ENCODE assay signal across 7 cellular contexts in the genomic region with DNA sequence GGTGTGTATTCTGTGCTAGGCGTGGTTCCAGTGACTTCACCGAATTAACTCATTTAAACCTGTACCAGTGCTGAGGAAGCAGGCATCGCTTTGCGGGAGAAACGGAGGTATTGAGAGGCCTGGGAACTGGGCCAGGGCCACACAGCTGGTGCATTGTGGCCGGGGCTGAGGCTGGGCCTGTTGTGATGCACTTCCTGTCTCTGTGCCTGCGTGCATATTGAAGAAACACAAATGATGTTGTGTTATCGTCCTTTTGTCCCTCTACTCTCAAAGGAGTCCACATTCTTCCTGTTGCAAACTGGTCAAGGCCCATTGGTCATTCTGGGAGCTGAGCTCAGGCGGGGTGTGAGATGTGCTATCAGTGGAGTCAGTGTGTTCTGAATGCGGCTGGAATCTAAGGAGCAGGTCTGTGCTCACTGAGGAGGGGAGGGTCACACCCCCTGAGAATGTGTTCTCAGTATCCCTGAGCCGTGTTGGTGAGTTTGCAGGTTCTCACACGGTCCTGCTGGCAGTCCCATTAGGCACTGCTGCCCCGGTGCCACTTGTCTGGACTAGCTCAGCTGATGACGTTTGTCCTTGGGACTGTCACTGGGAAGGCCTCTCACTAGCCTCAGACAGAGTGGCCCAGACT.
DNase-seq lines count a peak whose midpoint lies in the region; ATAC-seq and TF ChIP-seq lines count a peak whose summit lies in the region.

No MANE protein-coding gene starts in this region.

- peak overlapping the region in 2 of 4 donors; percentile 23 to 82 for H3K4me3 Mint-ChIP-seq in IgD-negative memory B cell
- H3K4me3 Mint-ChIP-seq in activated naive CD4-positive, alpha-beta T cell treated with anti-CD3 and anti-CD28 coated beads, Interleukin-2, amount 50 U/mL, for 24 hours = peak overlapping the region; percentile 80

- peaks cover 100% of the 10 kb centered on the region for H4K20me1 ChIP-seq in smooth muscle cell (ENCODE audit: low read depth)

- H3K4me1 ChIP-seq in left ventricle myocardium inferior (peaks cover 77% of the 10 kb centered on the region), smooth muscle cell (ENCODE audit: low read depth) (no peaks in the 10 kb centered on the region)

- whole genome bisulfite sequencing in smooth muscle cell (ENCODE audit: low lambda C conversion rate) = 91% methylated on average over 14 of the region's 14 CpGs

- H3K27ac ChIP-seq in left ventricle myocardium inferior (replicated peaks) (peak overlapping the region; percentile 93), smooth muscle cell (ENCODE audit: low read depth) (peak overlapping the region; percentile 48)

- peak overlapping the region; percentile 19 for H3K4me3 ChIP-seq in left ventricle myocardium inferior
- no peak overlapping the region for H3K4me3 ChIP-seq in smooth muscle cell

- H3K9me3 ChIP-seq in left ventricle myocardium inferior (replicated peaks) (no peaks in the 10 kb centered on the region), smooth muscle cell (replicated peaks; ENCODE audit: low read depth) (no peaks in the 10 kb centered on the region)

- DNase-seq in left ventricle myocardium inferior (peak; percentile 75), smooth muscle cell (lab: John Stamatoyannopoulos, UW; ENCODE audit: unreplicated experiment) (no peak), NCI-H2107 (lab: John Stamatoyannopoulos, UW) (no peak), LoVo (ENCODE audit: low spot score) (no peak)

- peaks cover 0 to 4% (median 0%) of the 10 kb centered on the region in 3 donors for H3K9me3 Mint-ChIP-seq in IgD-negative memory B cell
- H3K9me3 Mint-ChIP-seq in activated naive CD4-positive, alpha-beta T cell treated with anti-CD3 and anti-CD28 coated beads, Interleukin-2, amount 50 U/mL, for 24 hours = no peaks in the 10 kb centered on the region

- no peaks in the 10 kb centered on the region for H3K36me3 ChIP-seq in left ventricle myocardium inferior
- H3K36me3 ChIP-seq in smooth muscle cell (ENCODE audit: low read depth) = no peaks in the 10 kb centered on the region

- no peak overlapping the region for H2AFZ ChIP-seq in smooth muscle cell (ENCODE audit: low read depth)

- H3K27me3 ChIP-seq in left ventricle myocardium inferior (ENCODE audit: low read depth) = no peaks in the 10 kb centered on the region
- no peaks in the 10 kb centered on the region for H3K27me3 ChIP-seq in smooth muscle cell (ENCODE audit: low read depth)

- no peaks in the 10 kb centered on the region for H3F3A ChIP-seq in smooth muscle cell (ENCODE audit: low read depth)

- no peak overlapping the region for H3K4me2 ChIP-seq in smooth muscle cell

- H3K4me1 Mint-ChIP-seq in IgD-negative memory B cell = peaks cover 35 to 50% (median 45%) of the 10 kb centered on the region in 3 donors
- H3K4me1 Mint-ChIP-seq in activated naive CD4-positive, alpha-beta T cell treated with anti-CD3 and anti-CD28 coated beads, Interleukin-2, amount 50 U/mL, for 24 hours = peaks cover 85% of the 10 kb centered on the region

- intact Hi-C loops in left ventricle myocardium inferior (cut with micrococcal nuclease) = no loop called here

- no peak overlapping the region for H3K9ac ChIP-seq in smooth muscle cell (ENCODE audit: low read depth)

- H3K79me2 ChIP-seq in smooth muscle cell (ENCODE audit: low read depth) = peaks cover 70% of the 10 kb centered on the region

- H3K36me3 Mint-ChIP-seq in IgD-negative memory B cell = peaks cover 7% of the 10 kb centered on the region
- peaks cover 5% of the 10 kb centered on the region for H3K36me3 Mint-ChIP-seq in activated naive CD4-positive, alpha-beta T cell treated with anti-CD3 and anti-CD28 coated beads, Interleukin-2, amount 50 U/mL, for 24 hours

- peak overlapping the region in 2 of 3 donors; percentile 43 to 57 for H3K27ac Mint-ChIP-seq in IgD-negative memory B cell
- H3K27ac Mint-ChIP-seq in activated naive CD4-positive, alpha-beta T cell treated with anti-CD3 and anti-CD28 coated beads, Interleukin-2, amount 50 U/mL, for 24 hours = peak overlapping the region; percentile 96

- H3K27me3 Mint-ChIP-seq in IgD-negative memory B cell = no peaks in the 10 kb centered on the region
- no peaks in the 10 kb centered on the region for H3K27me3 Mint-ChIP-seq in activated naive CD4-positive, alpha-beta T cell treated with anti-CD3 and anti-CD28 coated beads, Interleukin-2, amount 50 U/mL, for 24 hours

- ATAC-seq in GM21381 (IDR thresholded peaks at IDR 0.05; ENCODE audit: unreplicated experiment) = peak; percentile 77

- TF ChIP-seq CTCF in left ventricle myocardium inferior (IDR thresholded peaks at IDR 0.05; ENCODE audit: borderline replicate concordance) (no peak), smooth muscle cell (IDR thresholded peaks at IDR 0.05; ENCODE audit: borderline replicate concordance, insufficient read depth, poor library complexity, severe bottlenecking) (no peak)
